ENCODE assay signal across 10 cellular contexts in genomic region chr2:70118798-70119454, GRCh38. TPM values are rescaled to one million over a fixed set of nuclear protein-coding genes. Genes with fewer than 3 reads are reported as not detected.
DNase-seq lines count a peak whose midpoint lies in the region; ATAC-seq and TF ChIP-seq lines count a peak whose summit lies in the region.
"Had no signal": no experiment of that assay in that cellular context is flagged by ENCODE, and none has a peak within 500 bp of the region (broad histone marks: within the 10 kb centered on the region; RNA-seq: fewer than 3 reads in every experiment).

No MANE protein-coding gene starts in this region.

- H3K36me3 ChIP-seq in SK-N-MC (ENCODE audit: insufficient read depth, low read length) (no peaks in the 10 kb centered on the region), iPS-18a (ENCODE audit: control insufficient read depth, low read depth, low read length) (no peaks in the 10 kb centered on the region), subcutaneous abdominal adipose tissue (ENCODE audit: control insufficient read depth in 5 of 5, insufficient read depth in 5 of 5, low read length in 5 of 5) (no peaks in the 10 kb centered on the region)
- H3K36me3 ChIP-seq: sigmoid colon had no signal

- no peak overlapping the region for H3K9ac ChIP-seq in SK-N-MC (ENCODE audit: insufficient read length)
- peak overlapping the region; percentile 19 for H3K9ac ChIP-seq in iPS-18a (ENCODE audit: low read length)
- no peak overlapping the region for H3K9ac ChIP-seq in subcutaneous abdominal adipose tissue (ENCODE audit: low read length in 5 of 5)

- H3K4me3 Mint-ChIP-seq in activated T-cell treated with anti-CD3 and anti-CD28 coated beads, Interleukin-2, amount 50 U/mL, for 72 hours = peak overlapping the region; percentile 5 to 16

- peaks cover 21% of the 10 kb centered on the region for H3K4me1 ChIP-seq in iPS-18a (ENCODE audit: control insufficient read depth, low read depth, low read length)
- peaks cover 2 to 52% (median 32%) of the 10 kb centered on the region in 5 donors for H3K4me1 ChIP-seq in subcutaneous abdominal adipose tissue (ENCODE audit: control insufficient read depth in 5 of 5, insufficient read depth in 5 of 5, low read length in 5 of 5)

- peaks cover 0 to 2% of the 10 kb centered on the region in 2 donors for H3K36me3 Mint-ChIP-seq in activated T-cell treated with anti-CD3 and anti-CD28 coated beads, Interleukin-2, amount 50 U/mL, for 72 hours (ENCODE audit: insufficient read depth in 2 of 2)

- peaks cover 55% of the 10 kb centered on the region for H3K4me1 Mint-ChIP-seq in activated T-cell treated with anti-CD3 and anti-CD28 coated beads, Interleukin-2, amount 50 U/mL, for 72 hours (ENCODE audit: low read depth)

- H3K27ac Mint-ChIP-seq in activated T-cell treated with anti-CD3 and anti-CD28 coated beads, Interleukin-2, amount 50 U/mL, for 72 hours = no peak overlapping the region

- TF ChIP-seq CTCF in GM10266 (IDR thresholded peaks at IDR 0.05; ENCODE audit: control insufficient read depth, insufficient read depth, low read depth, missing control alignments) = no peak

- no peak for ATAC-seq in activated T-cell treated with anti-CD3 and anti-CD28 coated beads, Interleukin-2, amount 50 U/mL, for 72 hours (replicated peaks in 1 of 2)
- ATAC-seq in HG03159 (IDR thresholded peaks at IDR 0.05; ENCODE audit: unreplicated experiment) = no peak
- no peak for ATAC-seq in GM19023 (IDR thresholded peaks at IDR 0.05; ENCODE audit: unreplicated experiment)

- H3K27me3 ChIP-seq in iPS-18a (ENCODE audit: control insufficient read depth, insufficient read depth, low read length) = no peaks in the 10 kb centered on the region
- H3K27me3 ChIP-seq in subcutaneous abdominal adipose tissue (ENCODE audit: control insufficient read depth in 5 of 5, insufficient read depth in 4 of 5, low read length in 5 of 5) = no peaks in the 10 kb centered on the region
- H3K27me3 ChIP-seq: sigmoid colon had no signal

- H3K4me3 ChIP-seq in SK-N-MC (no peak overlapping the region), iPS-18a (ENCODE audit: low read length) (peak overlapping the region; percentile 18), subcutaneous abdominal adipose tissue (ENCODE audit: low read depth in 1 of 5, low read length in 5 of 5) (no peak overlapping the region)
- H3K4me3 ChIP-seq: sigmoid colon had no signal

- no peak for DNase-seq in activated T-cell treated with anti-CD3 and anti-CD28 coated beads, Interleukin-2, amount 50 U/mL, for 72 hours
- no peak for DNase-seq in activated T-cell treated with anti-CD3 and anti-CD28 coated beads, Interleukin-2, amount 50 U/mL, for 48 hours
- no peak for DNase-seq in SK-N-MC (ENCODE audit: low read depth, low spot score)
- no peak for DNase-seq in GM10266 (ENCODE audit: extremely low spot score)
- DNase-seq: effector CD8-positive, alpha-beta T cell; sigmoid colon had no signal

- 0 out of 2 replicates have a peak overlapping the region, but pooled peaks have one; percentile 7 for H3K27ac ChIP-seq in SK-N-MC
- peak overlapping the region; percentile 32 for H3K27ac ChIP-seq in iPS-18a (ENCODE audit: low read length)
- peak overlapping the region; percentile 61 for H3K27ac ChIP-seq in subcutaneous abdominal adipose tissue (ENCODE audit: low read depth, low read length)
- H3K27ac ChIP-seq: sigmoid colon had no signal

- no peaks in the 10 kb centered on the region for H3K27me3 Mint-ChIP-seq in activated T-cell treated with anti-CD3 and anti-CD28 coated beads, Interleukin-2, amount 50 U/mL, for 72 hours (ENCODE audit: low read depth)

- H3K9me3 ChIP-seq in SK-N-MC (ENCODE audit: low read depth, low read length) (no peaks in the 10 kb centered on the region), iPS-18a (ENCODE audit: control insufficient read depth, low read depth, low read length) (no peaks in the 10 kb centered on the region), subcutaneous abdominal adipose tissue (ENCODE audit: control insufficient read depth in 5 of 5, low read length in 5 of 5) (no peaks in the 10 kb centered on the region)
- H3K9me3 ChIP-seq: sigmoid colon had no signal

- no peaks in the 10 kb centered on the region for H3K9me3 Mint-ChIP-seq in activated T-cell treated with anti-CD3 and anti-CD28 coated beads, Interleukin-2, amount 50 U/mL, for 72 hours

RNA-seq across cellular contexts. Expression of gene PCBP1, which starts 31.6 kb away (rescaled TPM):
- 100 to 1,000 TPM; 270 to 291 TPM for total RNA-seq in activated T-cell treated with anti-CD3 and anti-CD28 coated beads, Interleukin-2, amount 50 U/mL, for 72 hours

Comparison
In these comparisons a context has a peak if more than half of its experiments do, and no peak if none do; other contexts are left out.
1. H3K27ac ChIP-seq: peak in every context shown above with its lines; median percentile 61 in subcutaneous abdominal adipose tissue; 32 in iPS-18a; 7 in SK-N-MC.